In the genomic region with DNA sequence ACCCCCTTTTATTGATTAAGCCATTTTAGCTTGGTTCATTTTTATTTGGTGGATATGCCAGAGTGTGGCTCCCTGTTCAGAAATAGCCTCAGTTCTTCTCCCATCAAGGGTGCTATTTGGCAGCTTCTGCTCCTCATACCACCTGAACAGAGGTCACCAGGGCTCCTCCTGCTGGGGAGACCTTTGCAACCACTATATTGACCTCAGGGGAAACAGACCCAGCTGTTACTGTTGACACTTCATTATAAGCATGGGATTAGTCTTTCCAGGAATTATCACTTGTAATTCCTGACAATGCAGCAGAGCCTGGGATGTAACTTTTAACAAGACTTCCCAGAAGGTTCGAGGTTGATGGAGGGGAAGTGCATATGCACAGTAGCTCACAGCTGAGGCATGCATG, we compare ENCODE assay signal across 25 cellular contexts.
DNase-seq lines count a peak whose midpoint lies in the region; ATAC-seq and TF ChIP-seq lines count a peak whose summit lies in the region.
"Had no signal": no experiment of that assay in that cellular context is flagged by ENCODE, and none has a peak within 500 bp of the region (broad histone marks: within the 10 kb centered on the region; RNA-seq: fewer than 3 reads in every experiment).

No MANE protein-coding gene starts in this region.

- H3K79me2 ChIP-seq in OCI-LY7 (ENCODE audit: insufficient read depth, low read depth, low read length): no peaks in the 10 kb centered on the region

- CTCF ChIA-PET in OCI-LY7 (lab: Charles Lee; ENCODE audit: unreplicated experiment): no interaction called here

- H3K4me3 ChIP-seq in OCI-LY7 (ENCODE audit: low read depth, low read length, poor library complexity, severe bottlenecking): no peak overlapping the region
- H3K4me3 ChIP-seq: BLaER1, SK-N-MC had no signal

- intact Hi-C loops in OCI-LY7 (cut with micrococcal nuclease; ENCODE audit: unreplicated experiment) (no loop called here), left colon (cut with DNase I, micrococcal nuclease) (no loop called here)

- H3K9me3 ChIP-seq in OCI-LY7 (ENCODE audit: low read length): no peaks in the 10 kb centered on the region

- BruUV-seq in OCI-LY7 (replicated peaks; lab: Mats Ljungman, UMichigan): no TSS peak

- H3K27me3 Mint-ChIP-seq in progenitor cell of endocrine pancreas: peaks cover 11% of the 10 kb centered on the region
- H3K27me3 Mint-ChIP-seq in effector memory CD8-positive, alpha-beta T cell: peaks cover 15 to 24% of the 10 kb centered on the region in 2 donors

- TF ChIP-seq CTCF in OCI-LY7 (conservative IDR thresholded peaks at IDR 0.05; ENCODE audit: low read length): peak; percentile 28; the same call in 1 of the 2 replicates
- TF ChIP-seq CTCF in progenitor cell of endocrine pancreas (IDR thresholded peaks at IDR 0.05; ENCODE audit: unreplicated experiment): peak; percentile 8

- H3K27ac ChIP-seq in OCI-LY7 (ENCODE audit: low read depth, low read length, poor library complexity, severe bottlenecking): no peak overlapping the region
- H3K27ac ChIP-seq: 22Rv1, BLaER1, HL-60, RWPE1, SK-N-MC had no signal

- H3K36me3 ChIP-seq in OCI-LY7 (ENCODE audit: insufficient read depth, low read length): no peaks in the 10 kb centered on the region
- H3K36me3 ChIP-seq: BLaER1 had no signal

- peaks cover 22% of the 10 kb centered on the region for H3K9me3 Mint-ChIP-seq in progenitor cell of endocrine pancreas (ENCODE audit: low read depth)
- H3K9me3 Mint-ChIP-seq in effector memory CD8-positive, alpha-beta T cell: peaks cover 6 to 11% of the 10 kb centered on the region in 2 donors

- H4K20me1 ChIP-seq in OCI-LY7 (ENCODE audit: insufficient read depth, low read length): no peaks in the 10 kb centered on the region
- H4K20me1 ChIP-seq: BLaER1 had no signal

- H3K9me2 ChIP-seq in OCI-LY7 (ENCODE audit: insufficient read depth, low read length): no peaks in the 10 kb centered on the region

- peak; percentile 11 for DNase-seq in DMS53 (lab: John Stamatoyannopoulos, UW)
- no peak for DNase-seq in DMS53 treated with DMSO at 0.1 percent for 48 hours (lab: John Stamatoyannopoulos, UW; ENCODE audit: unreplicated experiment)
- DNase-seq in NCI-H524 (lab: John Stamatoyannopoulos, UW): peak; percentile 26 to 75
- no peak for DNase-seq in OCI-LY7 (ENCODE audit: low spot score)
- DNase-seq in progenitor cell of endocrine pancreas (ENCODE audit: low spot score, unreplicated experiment): no peak
- no peak for DNase-seq in effector memory CD8-positive, alpha-beta T cell
- no peak for DNase-seq in left colon
- no peak for DNase-seq in NCI-H2081 treated with DMSO at 0.1 percent for 48 hours (lab: John Stamatoyannopoulos, UW)
- DNase-seq: ACHN; Caco-2; CD4-positive, alpha-beta T cell; GDM1; KG1; NCI-H1092; NCI-H1436; NCI-H187 treated with DMSO at 0.1 percent for 48 hours; NCI-H748 treated with DMSO at 0.1 percent for 48 hours; SHP77 treated with DMSO at 0.1 percent for 48 hours; SW 1271; T-helper 2 cell had no signal

- no peaks in the 10 kb centered on the region for H3K4me1 Mint-ChIP-seq in progenitor cell of endocrine pancreas (ENCODE audit: low read depth)
- H3K4me1 Mint-ChIP-seq in effector memory CD8-positive, alpha-beta T cell (ENCODE audit: low read depth in 2 of 2): no peaks in the 10 kb centered on the region

- no peak overlapping the region for H2AFZ ChIP-seq in OCI-LY7 (ENCODE audit: low read length)

- H3K4me1 ChIP-seq in OCI-LY7 (ENCODE audit: insufficient read depth, low read length, poor library complexity, severe bottlenecking): no peaks in the 10 kb centered on the region
- H3K4me1 ChIP-seq: BLaER1, Caco-2 had no signal

- no peak overlapping the region for H3K4me3 Mint-ChIP-seq in progenitor cell of endocrine pancreas (ENCODE audit: low read depth)
- H3K4me3 Mint-ChIP-seq in effector memory CD8-positive, alpha-beta T cell: no peak overlapping the region
- H3K4me3 Mint-ChIP-seq: CD4-positive, alpha-beta T cell had no signal

- no peak overlapping the region for H3K4me2 ChIP-seq in OCI-LY7 (ENCODE audit: low read length)
- H3K4me2 ChIP-seq: BLaER1 had no signal

- H3K27ac Mint-ChIP-seq in progenitor cell of endocrine pancreas: no peak overlapping the region
- no peak overlapping the region for H3K27ac Mint-ChIP-seq in effector memory CD8-positive, alpha-beta T cell
- H3K27ac Mint-ChIP-seq: CD4-positive, alpha-beta T cell had no signal

- POLR2A ChIA-PET in OCI-LY7 (lab: Charles Lee): no interaction called here

- peaks cover 7% of the 10 kb centered on the region for H3K36me3 Mint-ChIP-seq in progenitor cell of endocrine pancreas (ENCODE audit: insufficient read depth)
- no peaks in the 10 kb centered on the region for H3K36me3 Mint-ChIP-seq in effector memory CD8-positive, alpha-beta T cell (ENCODE audit: insufficient read depth)

- ATAC-seq in effector memory CD8-positive, alpha-beta T cell (replicated peaks): no peak
- ATAC-seq in left colon: no peak

Comparison
In these comparisons a context has a peak if more than half of its experiments do, and no peak if none do; other contexts are left out.
1. DNase-seq: peak in DMS53 (single experiment) and NCI-H524 (2 of 2); none in DMS53 treated with DMSO at 0.1 percent for 48 hours (single experiment), OCI-LY7 (single experiment), progenitor cell of endocrine pancreas (single experiment), effector memory CD8-positive, alpha-beta T cell (0 of 3), left colon (0 of 2) and NCI-H2081 treated with DMSO at 0.1 percent for 48 hours (single experiment).